27 cellular contexts compared by ENCODE assay signal in genomic region chr4:14496969-14497368, GRCh38.
A peak's percentile ranks its signal among the peaks of the same experiment; 100 is the strongest.
DNase-seq lines count a peak whose midpoint lies in the region; TF ChIP-seq lines count a peak whose summit lies in the region.
"Had no signal": no experiment of that assay in that cellular context is flagged by ENCODE, and none has a peak within 500 bp of the region (broad histone marks: within the 10 kb centered on the region; RNA-seq: fewer than 3 reads in every experiment).

No MANE protein-coding gene starts in this region.

- H3K27me3 ChIP-seq in neural cell (ENCODE audit: insufficient read depth, low read depth, low read length) = no peaks in the 10 kb centered on the region
- H3K27me3 ChIP-seq: BE2C; BLaER1; BLaER1 treated with 17β-estradiol and CSF1 and Interleukin-3, amounts not matched to agents 10 nM and 100 nM had no signal

- no peaks in the 10 kb centered on the region for H3K36me3 ChIP-seq in neural cell (ENCODE audit: insufficient read depth, low read length)
- H3K36me3 ChIP-seq: BE2C; BLaER1; BLaER1 treated with 17β-estradiol and CSF1 and Interleukin-3, amounts not matched to agents 10 nM and 100 nM had no signal

- H4K20me1 ChIP-seq in neural cell (ENCODE audit: insufficient read depth) = no peaks in the 10 kb centered on the region
- H4K20me1 ChIP-seq: BLaER1; BLaER1 treated with 17β-estradiol and CSF1 and Interleukin-3, amounts not matched to agents 10 nM and 100 nM had no signal

- H3K27ac ChIP-seq in neural cell (ENCODE audit: low read length) = no peak overlapping the region
- H3K27ac ChIP-seq: 22Rv1; A549; BLaER1; BLaER1 treated with 17β-estradiol and CSF1 and Interleukin-3, amounts not matched to agents 10 nM and 100 nM; C4-2B had no signal

- no peaks in the 10 kb centered on the region for H3K79me2 ChIP-seq in neural cell (replicated peaks; ENCODE audit: insufficient read depth, low read length)

- peak; percentile 74 for TF ChIP-seq EP300 in neural cell (conservative IDR thresholded peaks at IDR 0.05; ENCODE audit: poor library complexity, severe bottlenecking)

- no peak overlapping the region for H3K9ac ChIP-seq in neural cell (ENCODE audit: low read length)
- H3K9ac ChIP-seq: BLaER1; BLaER1 treated with 17β-estradiol and CSF1 and Interleukin-3, amounts not matched to agents 10 nM and 100 nM had no signal

- H2AFZ ChIP-seq in neural cell (ENCODE audit: low read depth, low read length) = no peak overlapping the region

- DNase-seq in activated naive CD4-positive, alpha-beta T cell treated with Interleukin-2 at 50 U/mL for 16 hours = no peak
- DNase-seq: 8988T; ACHN; AML-193; BE2C; C1 segment of cervical spinal cord; Caco-2; Calu3; CD4-positive, alpha-beta memory T cell; CD4-positive, alpha-beta T cell; CD4-positive, CD25-positive, alpha-beta regulatory T cell; CD8-positive, alpha-beta memory T cell; CD8-positive, alpha-beta T cell; COR-L47; DMS 273 treated with DMSO at 0.1 percent for 48 hours; DMS153; DMS53; DMS79; DMS79 treated with DMSO at 0.1 percent for 48 hours; DND-41; EL had no signal

- no peaks in the 10 kb centered on the region for H3K9me3 ChIP-seq in neural cell (ENCODE audit: low read length)
- H3K9me3 ChIP-seq: A549; BE2C; BLaER1; BLaER1 treated with 17β-estradiol and CSF1 and Interleukin-3, amounts not matched to agents 10 nM and 100 nM; Caco-2 had no signal

- H3F3A ChIP-seq in neural cell (ENCODE audit: insufficient read depth, low read length, poor library complexity, severe bottlenecking) = no peaks in the 10 kb centered on the region

- H3K9me2 ChIP-seq in neural cell (ENCODE audit: insufficient read depth, low read length) = no peaks in the 10 kb centered on the region

- no peak for TF ChIP-seq CTCF in neural cell (IDR thresholded peaks at IDR 0.05; ENCODE audit: poor library complexity, severe bottlenecking)

- H3K4me2 ChIP-seq in neural cell (ENCODE audit: low read length) = no peak overlapping the region
- H3K4me2 ChIP-seq: A549; BLaER1; BLaER1 treated with 17β-estradiol and CSF1 and Interleukin-3, amounts not matched to agents 10 nM and 100 nM had no signal

- H3K4me3 ChIP-seq in neural cell (ENCODE audit: low read length) = no peak overlapping the region
- H3K4me3 ChIP-seq: A549; BLaER1; BLaER1 treated with 17β-estradiol and CSF1 and Interleukin-3, amounts not matched to agents 10 nM and 100 nM had no signal

- no peak for TF ChIP-seq RAD21 in neural cell (conservative IDR thresholded peaks at IDR 0.05)

TF ChIP-seq in neural cell, 6 proteins besides CTCF, POLR2A, EP300 and RAD21:
- peak; percentile 58 for TF ChIP-seq POLR2AphosphoS5 (IDR thresholded peaks at IDR 0.05)
- TF ChIP-seq MXI1 (conservative IDR thresholded peaks at IDR 0.05; ENCODE audit: poor library complexity, severe bottlenecking) = no peak
TF ChIP-seq in neural cell: peak in this region for 1.
